Comparison of ENCODE assay signal across 13 cellular contexts in genomic region chr9:97487107-97487506, GRCh38. TPM values are rescaled to one million over a fixed set of nuclear protein-coding genes. Genes with fewer than 3 reads are reported as not detected.
A peak's percentile ranks its signal among the peaks of the same experiment; 100 is the strongest.
DNase-seq lines count a peak whose midpoint lies in the region; ATAC-seq, FAIRE-seq and TF ChIP-seq lines count a peak whose summit lies in the region.
"Had no signal": no experiment of that assay in that cellular context is flagged by ENCODE, and none has a peak within 500 bp of the region (broad histone marks: within the 10 kb centered on the region; RNA-seq: fewer than 3 reads in every experiment).

No MANE protein-coding gene starts in this region.

- H3K36me3 Mint-ChIP-seq in stimulated activated memory B cell treated with anti-CD40 and anti-IgM and Interleukin-4, amounts not matched to agents 10 μg/mL and 1 μg/mL and 100 μg/mL, for 72 hours: peaks cover 91% of the 10 kb centered on the region

- no peak for FAIRE-seq in D721Med (lab: Jason Lieb, UNC)

- H3K27ac ChIP-seq in HL-60 (replicated peaks): no peak overlapping the region
- no peak overlapping the region for H3K27ac ChIP-seq in liver (ENCODE audit: low read depth in 1 of 2, low read length in 2 of 2)
- H3K27ac ChIP-seq: adrenal gland, skin epidermis had no signal

- WGBS in liver: 78% methylated on average over 2 of the region's 2 CpGs

- peaks cover 3% of the 10 kb centered on the region for H3K9me3 Mint-ChIP-seq in stimulated activated memory B cell treated with anti-CD40 and anti-IgM and Interleukin-4, amounts not matched to agents 10 μg/mL and 1 μg/mL and 100 μg/mL, for 72 hours

- peaks cover 0 to 2% (median under 1%) of the 10 kb centered on the region in 4 donors for H3K9me3 ChIP-seq in liver (ENCODE audit: control insufficient read depth in 4 of 4, low read length in 3 of 4)
- H3K9me3 ChIP-seq: adrenal gland had no signal

- TF ChIP-seq RAD21 in liver (IDR thresholded peaks at IDR 0.05): peak in 1 of 2 donors; percentile 60

- H3K27me3 ChIP-seq in HL-60 (ENCODE audit: insufficient read depth, poor library complexity, severe bottlenecking) (no peaks in the 10 kb centered on the region), liver (ENCODE audit: control insufficient read depth in 4 of 4, insufficient read depth in 4 of 4, low read length in 3 of 4) (no peaks in the 10 kb centered on the region)
- H3K27me3 ChIP-seq: adrenal gland had no signal

- H3K27ac Mint-ChIP-seq in stimulated activated memory B cell treated with anti-CD40 and anti-IgM and Interleukin-4, amounts not matched to agents 10 μg/mL and 1 μg/mL and 100 μg/mL, for 72 hours: no peak overlapping the region
- H3K27ac Mint-ChIP-seq: memory B cell had no signal

- H3K4me3 ChIP-seq in HL-60 (replicated peaks; ENCODE audit: insufficient read depth, low read length): no peak overlapping the region
- H3K4me3 ChIP-seq in liver (ENCODE audit: low read depth in 1 of 3, low read length in 3 of 3): no peak overlapping the region
- H3K4me3 ChIP-seq: adrenal gland, skin epidermis had no signal

- ATAC-seq in stimulated activated memory B cell treated with anti-CD40 and anti-IgM and Interleukin-4, amounts not matched to agents 10 μg/mL and 1 μg/mL and 100 μg/mL, for 72 hours: no peak
- ATAC-seq in GM21786 (IDR thresholded peaks at IDR 0.05; ENCODE audit: unreplicated experiment) (no peak), HG03039 (IDR thresholded peaks at IDR 0.05; ENCODE audit: unreplicated experiment) (no peak)

- no peak for DNase-seq in D721Med (ENCODE audit: insufficient read length, low spot score)
- DNase-seq in HL-60 (ENCODE audit: low read depth in 1 of 2, low spot score in 1 of 2): no peak
- peak; percentile 31 for DNase-seq in amniotic epithelial cell (ENCODE audit: low read depth)
- DNase-seq in OCI-M2 (lab: John Stamatoyannopoulos, UW; ENCODE audit: unreplicated experiment): no peak
- DNase-seq: activated CD8-positive, alpha-beta memory T cell treated with anti-CD3 and anti-CD28 coated beads for 24 hours; adrenal gland; SHP77 had no signal

- H3K4me1 Mint-ChIP-seq in stimulated activated memory B cell treated with anti-CD40 and anti-IgM and Interleukin-4, amounts not matched to agents 10 μg/mL and 1 μg/mL and 100 μg/mL, for 72 hours: no peaks in the 10 kb centered on the region
- H3K4me1 Mint-ChIP-seq: memory B cell had no signal

- no peaks in the 10 kb centered on the region for H3K4me1 ChIP-seq in liver (ENCODE audit: control insufficient read depth in 4 of 4, insufficient read depth in 4 of 4, low read length in 3 of 4)

- peaks cover 2 to 16% (median 10%) of the 10 kb centered on the region in 4 donors for H3K36me3 ChIP-seq in liver (ENCODE audit: control insufficient read depth in 4 of 4, insufficient read depth in 3 of 4, low read depth in 1 of 4, low read length in 3 of 4)
- H3K36me3 ChIP-seq: adrenal gland had no signal

- no peak overlapping the region for H3K9ac ChIP-seq in liver (ENCODE audit: low read depth in 1 of 2, low read length in 2 of 2)

- H3K4me3 Mint-ChIP-seq in stimulated activated memory B cell treated with anti-CD40 and anti-IgM and Interleukin-4, amounts not matched to agents 10 μg/mL and 1 μg/mL and 100 μg/mL, for 72 hours: no peak overlapping the region
- H3K4me3 Mint-ChIP-seq: memory B cell had no signal

- TF ChIP-seq CTCF in D721Med (IDR thresholded peaks at IDR 0.05; ENCODE audit: insufficient read depth, missing control alignments): peak; percentile 22
- TF ChIP-seq CTCF in HL-60 (IDR thresholded peaks at IDR 0.05; ENCODE audit: insufficient read depth, low read length): peak; percentile 4
- peak; percentile 28 for TF ChIP-seq CTCF in liver (IDR thresholded peaks at IDR 0.05; ENCODE audit: low read depth, low read length, missing input control)

- no peaks in the 10 kb centered on the region for H3K27me3 Mint-ChIP-seq in stimulated activated memory B cell treated with anti-CD40 and anti-IgM and Interleukin-4, amounts not matched to agents 10 μg/mL and 1 μg/mL and 100 μg/mL, for 72 hours
- H3K27me3 Mint-ChIP-seq: memory B cell had no signal

TF ChIP-seq in liver, 16 proteins besides CTCF, POLR2A, EP300 and RAD21:
- no peak for TF ChIP-seq SP1 (IDR thresholded peaks at IDR 0.05)
- no peak for TF ChIP-seq GABPA (IDR thresholded peaks at IDR 0.05 in 1 of 2, conservative IDR thresholded peaks at IDR 0.05 in 1 of 2)
- no peak for TF ChIP-seq MAX (IDR thresholded peaks at IDR 0.05)
TF ChIP-seq in liver: peak in this region for 0.

RNA-seq across cellular contexts. Expression of gene TMOD1, which starts 14.4 kb away (rescaled TPM):
- total RNA-seq in liver: 10 to 100 TPM in 1 of 2 donors, 1 to 10 TPM in 1; 9.2 to 20.0 TPM
- polyA plus RNA-seq in liver: 10 to 100 TPM; 13.6 to 14.7 TPM
